In genomic region chr1:14507227-14507626, GRCh38 we compare ENCODE assay signal across 28 cellular contexts.
DNase-seq lines count a peak whose midpoint lies in the region; ATAC-seq, FAIRE-seq and TF ChIP-seq lines count a peak whose summit lies in the region.
"Had no signal": no experiment of that assay in that cellular context is flagged by ENCODE, and none has a peak within 500 bp of the region (broad histone marks: within the 10 kb centered on the region; RNA-seq: fewer than 3 reads in every experiment).

No MANE protein-coding gene starts in this region.

- H3K9me3 Mint-ChIP-seq in neural progenitor cell = no peaks in the 10 kb centered on the region
- H3K9me3 Mint-ChIP-seq: CD8-positive, alpha-beta T cell had no signal

- CTCF ChIA-PET in K562 (lab: Yijun Ruan, JAX; ENCODE audit: low intra/inter-chr PET ratio) = no interaction called here

- no peak for TF ChIP-seq EP300 in K562 (IDR thresholded peaks at IDR 0.05; ENCODE audit: low read length)

- H3K9ac ChIP-seq in K562 (ENCODE audit: insufficient read depth in 1 of 2, low read depth in 2 of 2, low read length in 2 of 2) = no peak overlapping the region
- H3K9ac ChIP-seq in neural progenitor cell = no peak overlapping the region

- H3F3A ChIP-seq in neural progenitor cell (ENCODE audit: low read depth) = no peaks in the 10 kb centered on the region

- intact Hi-C loops in K562 (cut with micrococcal nuclease) = no loop called here

- in situ Hi-C loops in K562 (cut with MboI) = no loop called here

- BruUV-seq in K562 (replicated peaks; lab: Mats Ljungman, UMichigan) = no TSS peak

- no peak for ATAC-seq in K562
- ATAC-seq: CD8-positive, alpha-beta T cell; PC-3 had no signal

- TF ChIP-seq RAD21 in K562 (CRISPR knock-in tag; conservative IDR thresholded peaks at IDR 0.05 in 1 of 2, IDR thresholded peaks at IDR 0.05 in 1 of 2) = no peak

- no peaks in the 10 kb centered on the region for H3K9me3 ChIP-seq in K562 (replicated peaks; ENCODE audit: control insufficient read depth, insufficient read depth, low read depth, low read length)
- H3K9me3 ChIP-seq in neural progenitor cell (ENCODE audit: low read depth) = no peaks in the 10 kb centered on the region
- H3K9me3 ChIP-seq in small intestine (ENCODE audit: control insufficient read depth, low read depth) = no peaks in the 10 kb centered on the region
- H3K9me3 ChIP-seq: Caco-2, HAP-1, SJCRH30 had no signal

- no peaks in the 10 kb centered on the region; a peak in 1 of 5 replicates for H3K4me1 ChIP-seq in K562 (replicated peaks in 1 of 2; ENCODE audit: control insufficient read depth in 2 of 2, insufficient read depth in 2 of 2, low read length in 2 of 2)
- H3K4me1 ChIP-seq in neural progenitor cell = peaks cover 19% of the 10 kb centered on the region
- no peaks in the 10 kb centered on the region for H3K4me1 ChIP-seq in small intestine (ENCODE audit: control insufficient read depth in 2 of 2, insufficient read depth in 1 of 2, low read depth in 1 of 2, low read length in 1 of 2)
- H3K4me1 ChIP-seq: Caco-2, SJCRH30 had no signal

- FAIRE-seq in K562 (lab: Jason Lieb, UNC) (no peak), small intestine (lab: Jason Lieb, UNC) (no peak)
- FAIRE-seq: GM12892, HTR-8/SVneo had no signal

- H4K20me1 ChIP-seq in K562 (replicated peaks; ENCODE audit: control insufficient read depth, insufficient read depth, low read length) (no peaks in the 10 kb centered on the region), neural progenitor cell (ENCODE audit: low read depth) (no peaks in the 10 kb centered on the region)

- H3K27ac Mint-ChIP-seq in neural progenitor cell = peak overlapping the region; percentile 9
- H3K27ac Mint-ChIP-seq: B cell; CD8-positive, alpha-beta T cell; HFFc6 had no signal

- no peaks in the 10 kb centered on the region for H3K79me2 ChIP-seq in K562 (ENCODE audit: control insufficient read depth, insufficient read depth, low read length)
- no peaks in the 10 kb centered on the region for H3K79me2 ChIP-seq in neural progenitor cell (ENCODE audit: low read depth)

- H3K9me1 ChIP-seq in K562 (ENCODE audit: control insufficient read depth, insufficient read depth, low read length) = no peaks in the 10 kb centered on the region

- peaks cover 35% of the 10 kb centered on the region for H3K4me1 Mint-ChIP-seq in neural progenitor cell
- H3K4me1 Mint-ChIP-seq: B cell had no signal

- no peak overlapping the region for H3K4me2 ChIP-seq in K562 (ENCODE audit: insufficient read depth, low read length)
- no peak overlapping the region for H3K4me2 ChIP-seq in neural progenitor cell

- H3K27ac ChIP-seq in K562 (ENCODE audit: extremely low read depth, low read depth, low read length) (no peak overlapping the region), neural progenitor cell (no peak overlapping the region), small intestine (ENCODE audit: low read depth in 1 of 2, low read length in 1 of 2) (no peak overlapping the region)
- H3K27ac ChIP-seq: 22Rv1, C4-2B, SJCRH30 had no signal

- TF ChIP-seq CTCF in K562 (IDR thresholded peaks at IDR 0.05 in 2 of 3, conservative IDR thresholded peaks at IDR 0.05 in 1 of 3; ENCODE audit: insufficient read depth in 2 of 3, low read depth in 1 of 3, low read length in 3 of 3) (no peak), neural progenitor cell (IDR thresholded peaks at IDR 0.05) (no peak)

- H3K27me3 ChIP-seq in K562 (ENCODE audit: control insufficient read depth in 2 of 2, insufficient read depth in 2 of 2, low read length in 2 of 2) = peaks cover 4 to 27% of the 10 kb centered on the region in 2 experiments; a peak in 3 of 5 replicates
- H3K27me3 ChIP-seq in neural progenitor cell = no peaks in the 10 kb centered on the region
- H3K27me3 ChIP-seq in small intestine (ENCODE audit: control insufficient read depth in 2 of 2, insufficient read depth in 2 of 2, low read length in 2 of 2) = peaks cover 0 to 8% of the 10 kb centered on the region in 2 donors

- H3K27me3 Mint-ChIP-seq in neural progenitor cell (ENCODE audit: insufficient read depth, low read depth) = no peaks in the 10 kb centered on the region

- H2AFZ ChIP-seq in K562 (ENCODE audit: low read depth, low read length) (no peak overlapping the region), neural progenitor cell (replicated peaks) (no peak overlapping the region)

- H3K36me3 ChIP-seq in K562 (ENCODE audit: control insufficient read depth, insufficient read depth, low read length) (no peaks in the 10 kb centered on the region), neural progenitor cell (no peaks in the 10 kb centered on the region), small intestine (ENCODE audit: control insufficient read depth in 2 of 2, insufficient read depth in 2 of 2, low read length in 2 of 2) (no peaks in the 10 kb centered on the region)
- H3K36me3 ChIP-seq: HAP-1, SJCRH30 had no signal

- no peak overlapping the region for H3K4me3 ChIP-seq in K562
- H3K4me3 ChIP-seq in neural progenitor cell = no peak overlapping the region
- H3K4me3 ChIP-seq in small intestine (ENCODE audit: low read depth in 1 of 2, low read length in 2 of 2) = no peak overlapping the region
- H3K4me3 ChIP-seq: HAP-1, SJCRH30 had no signal

- no peaks in the 10 kb centered on the region for H3K36me3 Mint-ChIP-seq in neural progenitor cell
- H3K36me3 Mint-ChIP-seq: CD8-positive, alpha-beta T cell had no signal

- peak; percentile 41 for DNase-seq in DMS153 (lab: John Stamatoyannopoulos, UW)
- no peak for DNase-seq in DMS153 treated with DMSO at 0.1 percent for 48 hours (lab: John Stamatoyannopoulos, UW; ENCODE audit: unreplicated experiment)
- DNase-seq in K562 (ENCODE audit: extremely low read depth in 1 of 4, low spot score in 3 of 4) = no peak
- DNase-seq in inferior parietal cortex (ENCODE audit: extremely low spot score) = peak; percentile 48
- no peak for DNase-seq in neural progenitor cell (ENCODE audit: low spot score)
- DNase-seq in small intestine = no peak
- DNase-seq in NCI-H510A (lab: John Stamatoyannopoulos, UW) = no peak
- DNase-seq in NCI-H146 (lab: John Stamatoyannopoulos, UW) = no peak
- DNase-seq: Caco-2; CD8-positive, alpha-beta T cell; DMS 273 treated with DMSO at 0.1 percent for 48 hours; DND-41; GOT3; HFFc6; KBM-7; MV-4-11; NCI-H1105; NCI-H2081; NCI-H2227 treated with DMSO at 0.1 percent for 48 hours; NCI-H69; PC-3 had no signal

- 9% methylated on average over 6 of the region's 6 CpGs for WGBS in K562 (ENCODE audit: insufficient coverage, low coverage, missing lambda C conversion rate)
- 53 to 68% (median 64%) methylated on average over 6 of the region's 6 CpGs for WGBS in small intestine, 3 donors

- no peak for TF ChIP-seq POLR2A in K562 (conservative IDR thresholded peaks at IDR 0.05)

- POLR2A ChIA-PET in K562 (lab: Yijun Ruan, JAX) = interaction anchor here (1.0 to 1.5 kb wide), 2 partner anchors 9 to 14 kb away, joined by 3 to 5 read pairs; no protein-coding TSS in a partner anchor

- no peak overlapping the region for H3K4me3 Mint-ChIP-seq in neural progenitor cell
- H3K4me3 Mint-ChIP-seq: B cell; CD8-positive, alpha-beta T cell; HFFc6 had no signal

TF ChIP-seq in K562, 482 proteins besides CTCF, POLR2A, EP300 and RAD21 (continues in another document):
- TF ChIP-seq ZNF224 (CRISPR knock-in tag; IDR thresholded peaks at IDR 0.05) (no peak), ARID1B (IDR thresholded peaks at IDR 0.05) (no peak), TFAP4 (CRISPR knock-in tag; IDR thresholded peaks at IDR 0.05; ENCODE audit: borderline replicate concordance) (no peak), TEAD2 (tag; IDR thresholded peaks at IDR 0.05) (no peak), E2F3 (CRISPR knock-in tag; IDR thresholded peaks at IDR 0.05) (no peak), STAG1 (CRISPR knock-in tag; IDR thresholded peaks at IDR 0.05; ENCODE audit: borderline replicate concordance) (no peak), CBX2 (IDR thresholded peaks at IDR 0.05; ENCODE audit: insufficient read depth, low read length, poor library complexity, severe bottlenecking) (no peak), FOXK2 (conservative IDR thresholded peaks at IDR 0.05 in 1 of 2, IDR thresholded peaks at IDR 0.05 in 1 of 2; ENCODE audit: low read depth in 2 of 2) (no peak), FOXJ2 (tag; IDR thresholded peaks at IDR 0.05) (peak; percentile 96), RFX1 (IDR thresholded peaks at IDR 0.05) (peak; percentile 63), ZNF561 (CRISPR knock-in tag; conservative IDR thresholded peaks at IDR 0.05) (no peak), ZNF518B (CRISPR knock-in tag; IDR thresholded peaks at IDR 0.05) (no peak), PRPF4 (IDR thresholded peaks at IDR 0.05; ENCODE audit: insufficient read depth, low read depth, low read length, poor library complexity, severe bottlenecking) (no peak)

Comparison
In these comparisons a context has a peak if more than half of its experiments do, and no peak if none do; other contexts are left out.
1. DNase-seq: peak in DMS153 (single experiment) and inferior parietal cortex (single experiment); none in DMS153 treated with DMSO at 0.1 percent for 48 hours (single experiment), K562 (0 of 4), neural progenitor cell (single experiment), small intestine (single experiment), NCI-H510A (single experiment) and NCI-H146 (single experiment).